Comparison of ENCODE assay signal across 16 cellular contexts in the genomic region with DNA sequence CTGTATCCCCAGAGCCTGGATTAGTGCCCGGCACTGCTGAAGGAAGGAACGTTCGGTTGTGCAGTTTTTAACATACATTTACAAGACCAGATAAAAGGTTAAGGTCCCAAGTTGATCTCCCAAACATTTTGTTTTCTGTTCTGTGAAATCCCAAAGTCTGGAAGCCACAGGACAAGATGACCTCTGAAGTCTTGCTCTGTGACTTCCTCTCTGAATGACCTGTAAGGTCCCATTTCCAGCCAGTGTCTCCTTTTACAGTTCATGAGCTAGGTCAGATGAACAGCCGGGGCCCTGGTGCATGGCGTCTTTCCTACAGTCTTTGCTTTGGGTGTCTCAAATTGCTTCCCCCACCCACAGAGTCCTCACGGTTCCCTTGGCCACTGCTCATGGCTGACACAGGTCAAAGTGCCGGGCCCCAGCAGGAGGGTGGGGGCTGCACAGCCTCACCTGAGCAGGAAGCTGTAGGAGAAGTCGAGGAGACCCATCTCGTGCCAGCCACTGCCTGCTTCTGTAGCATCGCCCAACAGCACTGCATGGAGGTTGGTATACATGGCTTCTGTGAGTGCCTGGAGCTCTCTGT.
"Had no signal": no experiment of that assay in that cellular context is flagged by ENCODE, and none has a peak within 500 bp of the region (broad histone marks: within the 10 kb centered on the region; RNA-seq: fewer than 3 reads in every experiment).

No MANE protein-coding gene starts in this region.

- ATAC-seq: activated naive CD4-positive, alpha-beta T cell treated with anti-CD3 and anti-CD28 coated beads, Interleukin-2, amount 50 U/mL, for 72 hours; effector memory CD8-positive, alpha-beta T cell; stimulated activated naive B cell treated with anti-CD40 and anti-IgM and Interleukin-4, amounts not matched to agents 10 μg/mL and 1 μg/mL and 100 μg/mL, for 72 hours; WTC11 had no signal

- H3K36me3 Mint-ChIP-seq: immature natural killer cell had no signal

- H3K27me3 ChIP-seq: breast epithelium, transverse colon had no signal

- H3K36me3 ChIP-seq: breast epithelium, transverse colon had no signal

- H3K4me3 ChIP-seq: breast epithelium, lung, transverse colon had no signal

- H3K27ac Mint-ChIP-seq: effector memory CD8-positive, alpha-beta T cell; stimulated activated naive B cell treated with anti-CD40 and anti-IgM and Interleukin-4, amounts not matched to agents 10 μg/mL and 1 μg/mL and 100 μg/mL, for 72 hours; WTC11 had no signal

- H3K9me3 ChIP-seq: breast epithelium, transverse colon had no signal

- H3K27ac ChIP-seq: breast epithelium, transverse colon had no signal

- DNase-seq: activated CD4-positive, alpha-beta T cell treated with anti-CD3 and anti-CD28 coated beads for 4 hours; activated CD8-positive, alpha-beta memory T cell treated with anti-CD3 and anti-CD28 coated beads for 24 hours; anterior cingulate cortex; cerebellar nuclear complex; dermis blood vessel endothelial cell; effector memory CD8-positive, alpha-beta T cell; immature natural killer cell; retina; stimulated activated CD4-positive, alpha-beta T cell treated with anti-CD3 and anti-CD28 coated beads, Interleukin-2, amount 100 ng/mL, for 48 hours; stimulated activated naive B cell treated with anti-CD40 and anti-IgM and Interleukin-4, amounts not matched to agents 10 μg/mL and 1 μg/mL and 100 μg/mL, for 72 hours; transverse colon had no signal

- H3K4me3 Mint-ChIP-seq: effector memory CD8-positive, alpha-beta T cell; immature natural killer cell; stimulated activated naive B cell treated with anti-CD40 and anti-IgM and Interleukin-4, amounts not matched to agents 10 μg/mL and 1 μg/mL and 100 μg/mL, for 72 hours; T-helper 1 cell treated with Interleukin-12 subunit alpha and Interleukin-12 subunit beta and Interleukin-4 antibody, amounts not matched to agents 30 μg/mL and 1 μg/mL, for 36 hours; WTC11 had no signal

- H3K4me1 ChIP-seq: breast epithelium, transverse colon had no signal
